In the genomic region with DNA sequence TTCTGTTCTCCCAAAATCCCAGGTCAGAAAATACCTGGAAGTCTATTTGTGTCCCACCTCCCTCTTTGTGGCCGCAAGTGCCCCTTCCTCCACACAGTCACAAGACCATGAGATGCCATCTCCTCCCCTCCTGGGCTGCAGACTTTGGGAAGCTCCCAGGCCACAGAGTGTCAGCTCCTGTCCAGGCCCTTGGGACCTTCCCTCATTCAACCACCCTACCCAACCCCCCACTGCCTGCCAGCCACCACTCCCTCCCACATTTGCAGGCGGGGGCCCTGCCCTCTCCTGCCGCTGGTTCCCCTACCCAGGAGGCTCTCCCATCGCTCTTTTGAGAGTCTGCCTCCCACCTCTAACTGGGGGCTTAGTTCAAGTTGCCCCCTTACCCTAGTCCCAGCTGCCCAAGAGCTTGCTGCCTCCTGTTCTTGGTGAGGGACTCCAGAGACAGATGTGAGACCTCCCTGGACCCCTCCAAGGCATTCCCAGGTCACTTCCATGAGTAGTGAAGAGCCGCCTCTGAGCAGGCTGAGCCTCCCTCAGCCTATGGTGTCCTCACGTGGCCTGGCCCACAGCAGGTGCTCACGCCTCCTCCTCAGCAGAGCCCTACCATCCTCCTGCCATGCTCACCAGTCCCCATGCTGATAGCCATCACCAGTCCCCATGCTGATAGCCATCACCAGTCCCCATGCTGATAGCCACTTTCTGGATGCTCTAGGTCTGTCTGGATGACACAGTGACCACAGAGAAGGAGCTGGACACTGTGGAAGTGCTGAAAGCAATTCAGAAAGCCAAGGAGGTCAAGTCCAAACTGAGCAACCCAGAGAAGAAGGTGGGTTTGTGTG, we compare ENCODE assay signal across 1 cellular context.
TF ChIP-seq lines count a peak whose summit lies in the region.

No MANE protein-coding gene starts in this region.

TF ChIP-seq in GM12878, 131 proteins besides CTCF, POLR2A, EP300 and RAD21:
- 0 out of 2 replicates have a peak, but pooled peaks have one; percentile 22 for TF ChIP-seq POLR2AphosphoS5 (IDR thresholded peaks at IDR 0.05; ENCODE audit: low read length)
- TF ChIP-seq MEF2B (IDR thresholded peaks at IDR 0.05; ENCODE audit: partially characterized antibody, poor library complexity, severe bottlenecking) = no peak
- TF ChIP-seq ASH2L (IDR thresholded peaks at IDR 0.05; ENCODE audit: borderline replicate concordance, low read depth) = no peak
- TF ChIP-seq, protein P1, sequence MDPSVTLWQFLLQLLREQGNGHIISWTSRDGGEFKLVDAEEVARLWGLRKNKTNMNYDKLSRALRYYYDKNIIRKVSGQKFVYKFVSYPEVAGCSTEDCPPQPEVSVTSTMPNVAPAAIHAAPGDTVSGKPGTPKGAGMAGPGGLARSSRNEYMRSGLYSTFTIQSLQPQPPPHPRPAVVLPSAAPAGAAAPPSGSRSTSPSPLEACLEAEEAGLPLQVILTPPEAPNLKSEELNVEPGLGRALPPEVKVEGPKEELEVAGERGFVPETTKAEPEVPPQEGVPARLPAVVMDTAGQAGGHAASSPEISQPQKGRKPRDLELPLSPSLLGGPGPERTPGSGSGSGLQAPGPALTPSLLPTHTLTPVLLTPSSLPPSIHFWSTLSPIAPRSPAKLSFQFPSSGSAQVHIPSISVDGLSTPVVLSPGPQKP (IDR thresholded peaks at IDR 0.05; ENCODE audit: low read depth, low read length) = no peak
